In genomic region chr9:95506438-95506691, GRCh38 we compare ENCODE assay signal across 1 cellular context.
TF ChIP-seq lines count a peak whose summit lies in the region.

No MANE protein-coding gene starts in this region.

TF ChIP-seq in HepG2, 621 proteins besides CTCF, POLR2A, EP300 and RAD21 (continued from another document):
- 0 out of 2 replicates have a peak, but pooled peaks have one; percentile 11 for TF ChIP-seq REPIN1 (CRISPR knock-in tag; IDR thresholded peaks at IDR 0.05; ENCODE audit: borderline replicate concordance, low read depth)
